In genomic region chr20:60268502-60268901, GRCh38 we compare ENCODE assay signal across 12 cellular contexts.
"Had no signal": no experiment of that assay in that cellular context is flagged by ENCODE, and none has a peak within 500 bp of the region (broad histone marks: within the 10 kb centered on the region; RNA-seq: fewer than 3 reads in every experiment).

No MANE protein-coding gene starts in this region.

- H3K27me3 Mint-ChIP-seq: activated CD4-positive, alpha-beta T cell treated with anti-CD3 and anti-CD28 coated beads, Interleukin-2, amount 10 ng/mL, durations not matched to agents 7 days and 5 days; activated T-cell treated with anti-CD3 and anti-CD28 coated beads, Interleukin-2, amount 50 U/mL, for 24 hours had no signal

- H3K4me2 ChIP-seq: hepatocyte had no signal

- H3K9me3 Mint-ChIP-seq: activated CD4-positive, alpha-beta T cell treated with anti-CD3 and anti-CD28 coated beads, Interleukin-2, amount 10 ng/mL, durations not matched to agents 7 days and 5 days; activated T-cell treated with anti-CD3 and anti-CD28 coated beads, Interleukin-2, amount 50 U/mL, for 24 hours had no signal

- H3K4me3 ChIP-seq: colonic mucosa, hepatocyte, tibial artery, uterus had no signal

- H2AFZ ChIP-seq: hepatocyte had no signal

- H3K27ac Mint-ChIP-seq: activated CD4-positive, alpha-beta T cell treated with anti-CD3 and anti-CD28 coated beads, Interleukin-2, amount 10 ng/mL, durations not matched to agents 7 days and 5 days; activated T-cell treated with anti-CD3 and anti-CD28 coated beads, Interleukin-2, amount 50 U/mL, for 24 hours had no signal

- H3K36me3 ChIP-seq: colonic mucosa, tibial artery, uterus, WERI-Rb-1 had no signal

- DNase-seq: activated CD4-positive, alpha-beta T cell treated with anti-CD3 and anti-CD28 coated beads, Interleukin-2, amount 10 ng/mL, durations not matched to agents 7 days and 5 days; activated T-cell treated with anti-CD3 and anti-CD28 coated beads, Interleukin-2, amount 50 U/mL, for 24 hours; caudate nucleus; colonic mucosa; effector CD4-positive, alpha-beta T cell; stimulated activated CD4-positive, alpha-beta T cell treated with anti-CD3 and anti-CD28 coated beads, Interleukin-15, amount 100 ng/mL, for 24 hours; stimulated activated CD4-positive, alpha-beta T cell treated with anti-CD3 and anti-CD28 coated beads, Interleukin-4, amount 100 ng/mL, for 24 hours; tibial artery; uterus; WERI-Rb-1 had no signal

- H3K4me3 Mint-ChIP-seq: activated CD4-positive, alpha-beta T cell treated with anti-CD3 and anti-CD28 coated beads, Interleukin-2, amount 10 ng/mL, durations not matched to agents 7 days and 5 days; activated T-cell treated with anti-CD3 and anti-CD28 coated beads, Interleukin-2, amount 50 U/mL, for 24 hours; neural crest cell had no signal

- H3K27me3 ChIP-seq: colonic mucosa, hepatocyte, uterus had no signal

- H3K27ac ChIP-seq: colonic mucosa, hepatocyte, tibial artery, uterus, WERI-Rb-1 had no signal

- H3K4me1 ChIP-seq: colonic mucosa, uterus had no signal

- H3K9me3 ChIP-seq: colonic mucosa, tibial artery, uterus had no signal
